Comparison of ENCODE assay signal across 9 cellular contexts in genomic region chr12:79692249-79692619, GRCh38. TPM values are rescaled to one million over a fixed set of nuclear protein-coding genes. Genes with fewer than 3 reads are reported as not detected.
A peak's percentile ranks its signal among the peaks of the same experiment; 100 is the strongest.
DNase-seq lines count a peak whose midpoint lies in the region; ATAC-seq, FAIRE-seq and TF ChIP-seq lines count a peak whose summit lies in the region.
"Had no signal": no experiment of that assay in that cellular context is flagged by ENCODE, and none has a peak within 500 bp of the region (broad histone marks: within the 10 kb centered on the region; RNA-seq: fewer than 3 reads in every experiment).

No MANE protein-coding gene starts in this region.

- H3K9ac ChIP-seq in HCT116 (ENCODE audit: low read length): peak overlapping the region; percentile 80

- POLR2A ChIA-PET in HCT116 (lab: Charles Lee): no interaction called here
- POLR2A ChIA-PET in WTC11 (lab: Charles Lee): interaction anchor here (0.6 to 3.6 kb wide), 9 partner anchors 8 to 1594 kb away, joined by 3 to 27 read pairs (median 3); no protein-coding TSS in a partner anchor

- BruUV-seq in HCT116 (replicated peaks; lab: Mats Ljungman, UMichigan): no TSS peak

- H3K9me3 Mint-ChIP-seq in WTC11: peaks cover 6% of the 10 kb centered on the region

- H3K36me3 ChIP-seq in HCT116 (ENCODE audit: control insufficient read depth in 1 of 2, insufficient read depth in 2 of 2, low read length in 2 of 2) (no peaks in the 10 kb centered on the region), hepatocyte (replicated peaks; ENCODE audit: insufficient read depth, low read depth) (no peaks in the 10 kb centered on the region)

- DNase-seq in HCT116 (ENCODE audit: low read depth, low spot score) (no peak), WTC11 (ENCODE audit: low spot score) (no peak), hepatocyte (ENCODE audit: low spot score) (no peak), skeletal muscle cell (ENCODE audit: low read depth) (no peak), DMS 273 (lab: John Stamatoyannopoulos, UW; ENCODE audit: unreplicated experiment) (no peak), frontal cortex (ENCODE audit: low spot score in 2 of 2) (no peak), NCI-H128 (lab: John Stamatoyannopoulos, UW; ENCODE audit: unreplicated experiment) (no peak), dorsolateral prefrontal cortex (no peak)
- DNase-seq: left ventricle myocardium superior had no signal

- H3K4me3 ChIP-seq in HCT116 (replicated peaks in 1 of 2; ENCODE audit: low read depth in 1 of 2, low read length in 2 of 2): peak overlapping the region; percentile 42 to 65; a peak in 2 of 4 replicates
- peak overlapping the region; percentile 17 for H3K4me3 ChIP-seq in hepatocyte
- peak overlapping the region; percentile 96 for H3K4me3 ChIP-seq in skeletal muscle cell (ENCODE audit: low read depth, low read length)
- peak overlapping the region in 9 of 59 donors; percentile 2 to 80 (median 73) for H3K4me3 ChIP-seq in dorsolateral prefrontal cortex

- no peak for TF ChIP-seq POLR2A in HCT116 (IDR thresholded peaks at IDR 0.05; ENCODE audit: borderline replicate concordance, extremely low read depth, insufficient read depth, insufficient read length)

- peak overlapping the region; percentile 95 for H3K4me2 ChIP-seq in HCT116 (ENCODE audit: low read length)
- peak overlapping the region; percentile 87 for H3K4me2 ChIP-seq in hepatocyte

- peaks cover 13 to 27% of the 10 kb centered on the region in 2 experiments for H3K4me1 ChIP-seq in HCT116 (ENCODE audit: control insufficient read depth in 1 of 2, insufficient read depth in 2 of 2, low read length in 2 of 2)
- peaks cover 7% of the 10 kb centered on the region for H3K4me1 ChIP-seq in hepatocyte (ENCODE audit: insufficient read depth)

- TF ChIP-seq RAD21 in HCT116 (IDR thresholded peaks at IDR 0.05; ENCODE audit: low read depth): no peak

- WGBS in hepatocyte (ENCODE audit: low lambda C conversion rate, missing lambda C conversion rate): 19% methylated on average over 4 of the region's 4 CpGs

- H3K9me2 ChIP-seq in HCT116 (ENCODE audit: insufficient read depth) (no peaks in the 10 kb centered on the region), hepatocyte (replicated peaks; ENCODE audit: insufficient read depth) (no peaks in the 10 kb centered on the region)

- H3K27me3 ChIP-seq in HCT116 (ENCODE audit: insufficient read depth, low read length) (no peaks in the 10 kb centered on the region), hepatocyte (no peaks in the 10 kb centered on the region), dorsolateral prefrontal cortex (peaks cover 0 to 51% (median 24%) of the 10 kb centered on the region in 45 donors)

- RAD21 ChIA-PET in HCT116 (lab: Charles Lee; ENCODE audit: low non-redundant PET in 1 of 2, low total read pairs in 2 of 2, uncharacterized antibody in 2 of 2, unreplicated experiment in 2 of 2): interaction anchor here in 1 of 2 experiments (0.7 kb wide), 1 partner anchor 17 kb away, joined by 3 read pairs; no protein-coding TSS in a partner anchor

- peak overlapping the region; percentile 84 for H3K4me3 Mint-ChIP-seq in WTC11

- H3K9me3 ChIP-seq in HCT116 (ENCODE audit: control insufficient read depth in 1 of 2, insufficient read depth in 1 of 2, low read depth in 1 of 2, low read length in 2 of 2): no peaks in the 10 kb centered on the region
- H3K9me3 ChIP-seq in hepatocyte (ENCODE audit: low read depth): no peaks in the 10 kb centered on the region

- H4K20me1 ChIP-seq in HCT116 (ENCODE audit: insufficient read depth): no peaks in the 10 kb centered on the region
- no peaks in the 10 kb centered on the region for H4K20me1 ChIP-seq in hepatocyte (ENCODE audit: insufficient read depth, poor library complexity, severe bottlenecking)

- H3K27ac ChIP-seq in HCT116 (ENCODE audit: low read depth, low read length): peak overlapping the region; percentile 96; the same call in 1 of the 2 replicates
- H3K27ac ChIP-seq in hepatocyte: peak overlapping the region; percentile 91
- H3K27ac ChIP-seq in dorsolateral prefrontal cortex: peak overlapping the region in 4 of 59 donors; percentile 3 to 81 (median 78)

- H2AFZ ChIP-seq in HCT116 (ENCODE audit: low read depth, low read length, poor library complexity, severe bottlenecking): peak overlapping the region; percentile 90
- H2AFZ ChIP-seq in hepatocyte: peak overlapping the region; percentile 54

- intact Hi-C loops in HCT116 (cut with micrococcal nuclease): loop anchor here (5.0 kb wide), 1 partner anchor 135 kb away; no protein-coding TSS in a partner anchor
- intact Hi-C loops in dorsolateral prefrontal cortex (cut with DNase I): no loop called here

- H3K36me3 Mint-ChIP-seq in WTC11: peaks cover 28% of the 10 kb centered on the region

- no peaks in the 10 kb centered on the region; the same call in 1 of the 2 replicates for H3K27me3 Mint-ChIP-seq in WTC11 (ENCODE audit: low read depth)

- FAIRE-seq in frontal cortex (lab: Jason Lieb, UNC): no peak

- CTCF ChIA-PET in HCT116 (lab: Charles Lee): no interaction called here
- CTCF ChIA-PET in WTC11 (lab: Charles Lee): interaction anchor here (0.6 to 1.3 kb wide), 6 partner anchors 19 to 273 kb away, joined by 3 to 4 read pairs (median 3); no protein-coding TSS in a partner anchor

- TF ChIP-seq CTCF in HCT116 (IDR thresholded peaks at IDR 0.05 in 2 of 3, conservative IDR thresholded peaks at IDR 0.05 in 1 of 3; ENCODE audit: borderline replicate concordance in 1 of 3, insufficient read depth in 1 of 3, low read depth in 2 of 3, low read length in 2 of 3) (no peak), WTC11 (IDR thresholded peaks at IDR 0.05) (no peak), hepatocyte (IDR thresholded peaks at IDR 0.05; ENCODE audit: poor library complexity) (no peak), dorsolateral prefrontal cortex (IDR thresholded peaks at IDR 0.05 in 54 of 56, conservative IDR thresholded peaks at IDR 0.05 in 2 of 56; ENCODE audit: low read depth in 1 of 56, partially characterized antibody in 56 of 56) (no peak)

- peak overlapping the region; percentile 99 for H3K27ac Mint-ChIP-seq in WTC11

- H3K79me2 ChIP-seq in HCT116 (ENCODE audit: insufficient read depth, low read length): peaks cover 28% of the 10 kb centered on the region
- H3K79me2 ChIP-seq in hepatocyte: peaks cover 24% of the 10 kb centered on the region

- peaks cover 21% of the 10 kb centered on the region for H3K4me1 Mint-ChIP-seq in WTC11

- no peak for ATAC-seq in HCT116
- no peak for ATAC-seq in WTC11
- ATAC-seq: left ventricle myocardium superior had no signal

TF ChIP-seq in HCT116, 20 proteins besides CTCF, POLR2A, EP300 and RAD21:
- TF ChIP-seq YY1 (IDR thresholded peaks at IDR 0.05; ENCODE audit: extremely low read depth, insufficient replicate concordance, low read depth, low read length): no peak

TF ChIP-seq in WTC11, 78 proteins besides CTCF, POLR2A, EP300 and RAD21 (continues in another document):
- TF ChIP-seq NFYB (CRISPR knock-in tag; conservative IDR thresholded peaks at IDR 0.05; ENCODE audit: low read depth) (no peak), USF2 (CRISPR knock-in tag; IDR thresholded peaks at IDR 0.05) (no peak), HMGA2 (CRISPR knock-in tag; IDR thresholded peaks at IDR 0.05) (no peak), ERG (CRISPR knock-in tag; IDR thresholded peaks at IDR 0.05) (no peak), TP53 (CRISPR knock-in tag; IDR thresholded peaks at IDR 0.05) (no peak), HMGXB4 (CRISPR knock-in tag; IDR thresholded peaks at IDR 0.05) (no peak), ZNF396 (CRISPR knock-in tag; IDR thresholded peaks at IDR 0.05; ENCODE audit: borderline replicate concordance) (no peak)
- TF ChIP-seq, protein P1, sequence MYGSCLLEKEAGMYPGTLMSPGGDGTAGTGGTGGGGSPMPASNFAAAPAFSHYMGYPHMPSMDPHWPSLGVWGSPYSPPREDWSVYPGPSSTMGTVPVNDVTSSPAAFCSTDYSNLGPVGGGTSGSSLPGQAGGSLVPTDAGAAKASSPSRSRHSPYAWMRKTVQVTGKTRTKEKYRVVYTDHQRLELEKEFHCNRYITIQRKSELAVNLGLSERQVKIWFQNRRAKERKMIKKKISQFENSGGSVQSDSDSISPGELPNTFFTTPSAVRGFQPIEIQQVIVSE (CRISPR knock-in tag; IDR thresholded peaks at IDR 0.05; ENCODE audit: borderline replicate concordance): no peak

RNA-seq across cellular contexts. Expression of gene PAWR, which starts 1.5 kb away (rescaled TPM):
- total RNA-seq in HCT116 (2021; ENCODE audit: unreplicated experiment) (106 TPM), WTC11 (2021) (397 to 512 TPM (median 493 TPM) in 3 replicates), hepatocyte (30.2 and 40.5 TPM in 2 replicates), frontal cortex (22.0 TPM), dorsolateral prefrontal cortex (10 to 100 TPM in 90 of 120 experiments, 1 to 10 TPM in 30; 6.1 to 38.2 (median 13.4) TPM)
- 12.9 and 14.4 TPM in 2 replicates for polyA plus RNA-seq in HCT116 (2012)
- polyA plus RNA-seq in hepatocyte: 54.9 and 70.9 TPM in 2 replicates
